ENCODE assay signal across 9 cellular contexts in genomic region chr1:196317535-196318522, GRCh38.
DNase-seq lines count a peak whose midpoint lies in the region; ATAC-seq and TF ChIP-seq lines count a peak whose summit lies in the region.
"Had no signal": no experiment of that assay in that cellular context is flagged by ENCODE, and none has a peak within 500 bp of the region (broad histone marks: within the 10 kb centered on the region; RNA-seq: fewer than 3 reads in every experiment).

No MANE protein-coding gene starts in this region.

- no peaks in the 10 kb centered on the region for H3K79me2 ChIP-seq in Karpas-422 (ENCODE audit: low read length)

- no peaks in the 10 kb centered on the region for H3K9me3 ChIP-seq in Karpas-422 (ENCODE audit: low read length)
- H3K9me3 ChIP-seq in uterus: no peaks in the 10 kb centered on the region
- H3K9me3 ChIP-seq: mucosa of descending colon had no signal

- H3K4me2 ChIP-seq in Karpas-422 (ENCODE audit: low read depth, low read length, poor library complexity, severe bottlenecking): no peak overlapping the region

- peak; percentile 86 for ATAC-seq in SK-N-SH treated with all-trans-retinoic acid at 6 μM for 48 hours
- no peak for ATAC-seq in GM18873 (IDR thresholded peaks at IDR 0.05; ENCODE audit: low FRiP score, unreplicated experiment)
- ATAC-seq: mucosa of descending colon had no signal

- peak in 3 of 4 experiments; percentile 10 to 33 (median 30) for TF ChIP-seq CTCF in uterus (IDR thresholded peaks at IDR 0.05)

- H3K9me2 ChIP-seq in Karpas-422 (replicated peaks; ENCODE audit: insufficient read depth, low read length): no peaks in the 10 kb centered on the region

- H3K4me3 ChIP-seq in Karpas-422 (ENCODE audit: low read length) (no peak overlapping the region), uterus (no peak overlapping the region), H7 (ENCODE audit: insufficient read depth, low read depth, low read length) (no peak overlapping the region)
- H3K4me3 ChIP-seq: mucosa of descending colon had no signal

- H4K20me1 ChIP-seq in Karpas-422 (ENCODE audit: insufficient read depth, low read depth, low read length): no peaks in the 10 kb centered on the region

- intact Hi-C loops in head of caudate nucleus (cut with DNase I) (no loop called here), uterus (cut with DNase I; ENCODE audit: low total_unique reads) (no loop called here)

- no peak overlapping the region for H3K27ac ChIP-seq in Karpas-422 (ENCODE audit: low read length)
- no peak overlapping the region for H3K27ac ChIP-seq in uterus

- H3K27me3 ChIP-seq in Karpas-422 (ENCODE audit: low read length): no peaks in the 10 kb centered on the region
- no peaks in the 10 kb centered on the region for H3K27me3 ChIP-seq in uterus
- no peaks in the 10 kb centered on the region for H3K27me3 ChIP-seq in H7 (ENCODE audit: control insufficient read depth, insufficient read depth, low read length)

- DNase-seq in DMS53 treated with DMSO at 0.1 percent for 48 hours (lab: John Stamatoyannopoulos, UW; ENCODE audit: unreplicated experiment) (peak; percentile 39), Karpas-422 (peak; percentile 62), head of caudate nucleus (peak in 31 of 42 donors; percentile 2 to 51 (median 23)), uterus (no peak), H7 (no peak)
- no peak for DNase-seq in activated CD4-positive, alpha-beta T cell treated with anti-CD3 and anti-CD28 coated beads for 4 hours

- H3K36me3 ChIP-seq in Karpas-422 (ENCODE audit: insufficient read depth, low read length) (no peaks in the 10 kb centered on the region), uterus (no peaks in the 10 kb centered on the region), H7 (replicated peaks; ENCODE audit: control insufficient read depth, insufficient read depth, low read length) (no peaks in the 10 kb centered on the region)

- TF ChIP-seq POLR2A in uterus (IDR thresholded peaks at IDR 0.05): no peak

- H2AFZ ChIP-seq in Karpas-422 (ENCODE audit: low read length): no peak overlapping the region

- H3K4me1 ChIP-seq in Karpas-422 (ENCODE audit: low read length) (peaks cover 13% of the 10 kb centered on the region), uterus (no peaks in the 10 kb centered on the region)

- no peak overlapping the region for H3K9ac ChIP-seq in Karpas-422 (ENCODE audit: low read length)

TF ChIP-seq in SK-N-SH treated with all-trans-retinoic acid at 6 μM for 48 hours, 23 proteins besides CTCF, POLR2A, EP300 and RAD21:
- no peak for TF ChIP-seq BACH2 (CRISPR knock-in tag; IDR thresholded peaks at IDR 0.05; ENCODE audit: borderline replicate concordance)
- TF ChIP-seq ZC3H10 (CRISPR knock-in tag; IDR thresholded peaks at IDR 0.05): 0 out of 2 replicates have a peak, but pooled peaks have one; percentile 24

Comparison
In these comparisons a context has a peak if more than half of its experiments do, and no peak if none do; other contexts are left out.
1. DNase-seq: peak in DMS53 treated with DMSO at 0.1 percent for 48 hours (single experiment), Karpas-422 (single experiment) and head of caudate nucleus (31 of 42); none in uterus (0 of 2), H7 (single experiment) and activated CD4-positive, alpha-beta T cell treated with anti-CD3 and anti-CD28 coated beads for 4 hours (0 of 2).